ENCODE assay signal across 8 cellular contexts in the genomic region with DNA sequence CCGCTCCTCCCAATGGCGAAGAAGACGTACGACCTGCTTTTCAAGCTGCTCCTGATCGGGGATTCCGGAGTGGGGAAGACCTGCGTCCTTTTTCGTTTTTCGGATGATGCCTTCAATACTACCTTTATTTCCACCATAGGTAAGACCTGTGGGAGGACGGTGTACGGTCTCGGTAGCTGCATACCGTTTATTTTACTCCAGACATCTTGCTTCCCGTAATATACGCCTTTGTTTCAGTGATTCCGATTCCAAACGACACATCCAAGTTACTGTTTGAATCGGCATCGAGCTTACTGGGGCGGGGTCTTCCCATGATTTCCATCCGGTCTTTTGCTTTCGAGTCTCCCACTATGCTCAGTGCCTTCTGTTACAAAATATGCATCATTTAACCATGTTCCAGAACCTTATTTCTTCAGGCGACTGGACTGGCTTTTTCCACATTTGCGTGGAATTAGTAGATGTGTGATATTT. TPM values are rescaled to one million over a fixed set of nuclear protein-coding genes. Genes with fewer than 3 reads are reported as not detected.
DNase-seq lines count a peak whose midpoint lies in the region; ATAC-seq and TF ChIP-seq lines count a peak whose summit lies in the region.

No MANE protein-coding gene starts in this region.

- H2AFZ ChIP-seq in osteoblast (ENCODE audit: low read length) = peak overlapping the region; percentile 96

- H3K79me2 ChIP-seq in osteoblast (ENCODE audit: insufficient read depth, low read length) = peaks cover 63% of the 10 kb centered on the region

- peak overlapping the region; percentile 98 for H3K4me2 ChIP-seq in osteoblast (ENCODE audit: insufficient read depth, low read length)

- H3K4me3 ChIP-seq in SJSA1 (peak overlapping the region; percentile 81), epithelial cell of esophagus (ENCODE audit: low read length) (peak overlapping the region; percentile 71), osteoblast (ENCODE audit: insufficient read depth, low read length) (peak overlapping the region; percentile 82)

- H3K4me1 ChIP-seq in SJSA1 (replicated peaks) = peaks cover 23% of the 10 kb centered on the region
- H3K4me1 ChIP-seq in osteoblast (ENCODE audit: insufficient read depth, low read length) = peaks cover 9% of the 10 kb centered on the region

- peaks cover 41% of the 10 kb centered on the region for H4K20me1 ChIP-seq in osteoblast (ENCODE audit: insufficient read depth, low read length)

- H3K36me3 ChIP-seq in SJSA1 (peaks cover 34% of the 10 kb centered on the region), osteoblast (ENCODE audit: insufficient read depth, low read length) (peaks cover 10% of the 10 kb centered on the region)

- H3K27ac ChIP-seq in SJSA1 = peak overlapping the region; percentile 70
- peak overlapping the region; percentile 90 for H3K27ac ChIP-seq in osteoblast (ENCODE audit: low read depth, low read length)

- H3K9me3 ChIP-seq in SJSA1 (replicated peaks) (no peaks in the 10 kb centered on the region), osteoblast (ENCODE audit: low read depth, low read length) (no peaks in the 10 kb centered on the region)

- peak; percentile 24 to 26 for DNase-seq in activated CD4-positive, alpha-beta T cell treated with anti-CD3 and anti-CD28 coated beads for 4 hours
- DNase-seq in activated CD4-positive, alpha-beta T cell treated with anti-CD3 and anti-CD28 coated beads for 48 hours = no peak
- DNase-seq in SJSA1 (ENCODE audit: low read depth in 1 of 2, low spot score in 2 of 2) (peak in 1 of 2 experiments; percentile 19), epithelial cell of esophagus (ENCODE audit: low read depth) (no peak), osteoblast (ENCODE audit: insufficient read length, low spot score, missing footprints) (no peak), SHP77 treated with DMSO at 0.1 percent for 48 hours (lab: John Stamatoyannopoulos, UW) (no peak), mesenteric fat pad (ENCODE audit: low spot score) (no peak)

- ATAC-seq in HG02885 (IDR thresholded peaks at IDR 0.05; ENCODE audit: poor library complexity, unreplicated experiment) = no peak

- no peaks in the 10 kb centered on the region for H3K27me3 ChIP-seq in SJSA1 (replicated peaks)
- H3K27me3 ChIP-seq in osteoblast (ENCODE audit: insufficient read depth, low read length) = no peaks in the 10 kb centered on the region

- TF ChIP-seq CTCF in epithelial cell of esophagus (IDR thresholded peaks at IDR 0.05; ENCODE audit: insufficient read depth, low read depth, low read length, missing control alignments) (no peak), osteoblast (IDR thresholded peaks at IDR 0.05; ENCODE audit: extremely low read depth, low read depth, low read length) (no peak)

RNA-seq across cellular contexts. Expression of gene RAB10, which starts 0.7 kb away (rescaled TPM):
- total RNA-seq in SJSA1 (2014; rRNA removed; shearing (Covaris generic)) = 92.7 and 186 TPM in 2 replicates
- total RNA-seq in osteoblast (128 and 151 TPM in 2 replicates), mesenteric fat pad (118 TPM)

RNA-seq across cellular contexts. Expression of gene KIF3C, which starts 52.3 kb away (rescaled TPM):
- total RNA-seq in SJSA1 (2014; rRNA removed; shearing (Covaris generic)) = 5.3 and 5.4 TPM in 2 replicates
- total RNA-seq in osteoblast (14.4 and 17.0 TPM in 2 replicates), mesenteric fat pad (7.4 TPM)

Comparison
In these comparisons a context has a peak if more than half of its experiments do, and no peak if none do; other contexts are left out.
1. DNase-seq: peak in activated CD4-positive, alpha-beta T cell treated with anti-CD3 and anti-CD28 coated beads for 4 hours (2 of 2); none in activated CD4-positive, alpha-beta T cell treated with anti-CD3 and anti-CD28 coated beads for 48 hours (single experiment), epithelial cell of esophagus (single experiment), osteoblast (single experiment), SHP77 treated with DMSO at 0.1 percent for 48 hours (single experiment) and mesenteric fat pad (single experiment).
2. Peak in every context shown above with its lines, with median percentiles within 50 percentile points of each other: H3K4me3 ChIP-seq.